ENCODE assay signal across 1 cellular context in the genomic region with DNA sequence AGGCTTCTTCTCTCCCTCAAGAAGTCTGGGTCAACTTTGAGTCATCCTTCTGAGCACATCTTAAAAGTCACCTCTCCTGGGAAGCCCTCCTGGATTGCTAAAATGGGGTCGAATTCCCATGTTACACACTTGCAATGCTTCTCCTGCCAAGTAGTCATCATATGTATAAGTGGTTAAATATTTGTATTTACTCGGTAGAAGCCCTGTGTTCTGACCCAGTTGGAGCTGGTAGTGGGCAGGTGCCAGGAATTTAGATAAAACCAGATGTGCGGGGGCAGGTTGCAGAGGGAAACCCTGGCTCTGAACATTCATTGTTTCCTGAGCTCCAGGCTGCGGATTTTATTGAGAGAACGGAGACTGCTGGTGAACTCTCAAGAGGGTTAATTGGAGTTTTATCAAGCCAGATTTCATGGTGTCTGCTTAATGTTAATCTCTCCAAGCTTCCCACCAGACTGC.
TF ChIP-seq lines count a peak whose summit lies in the region.

No MANE protein-coding gene starts in this region.

TF ChIP-seq in K562, 482 proteins besides CTCF, POLR2A, EP300 and RAD21:
- TF ChIP-seq PCBP1 (IDR thresholded peaks at IDR 0.05; ENCODE audit: low read depth, low read length, poor library complexity, severe bottlenecking) (no peak), BHLHE40 (IDR thresholded peaks at IDR 0.05; ENCODE audit: low read length) (no peak), SMAD2 (IDR thresholded peaks at IDR 0.05; ENCODE audit: low read depth, low read length) (no peak), BCOR (IDR thresholded peaks at IDR 0.05) (peak; percentile 90), KDM1A (IDR thresholded peaks at IDR 0.05) (peak; percentile 59 to 68), SMARCA5 (IDR thresholded peaks at IDR 0.05) (peak; percentile 94), PTBP1 (IDR thresholded peaks at IDR 0.05; ENCODE audit: low read depth, low read length) (0 out of 2 replicates have a peak, but pooled peaks have one; percentile 46), ZFP36 (IDR thresholded peaks at IDR 0.05; ENCODE audit: low read depth, low read length, partially characterized antibody) (peak; percentile 99), RBM25 (IDR thresholded peaks at IDR 0.05; ENCODE audit: low read depth, low read length, severe bottlenecking) (peak; percentile 96), GABPA (tag; conservative IDR thresholded peaks at IDR 0.05; ENCODE audit: low read depth) (no peak), HDAC2 (IDR thresholded peaks at IDR 0.05) (peak; percentile 30; the same call in 1 of the 2 replicates), DACH1 (IDR thresholded peaks at IDR 0.05; ENCODE audit: partially characterized antibody) (peak; percentile 11), KDM4B (IDR thresholded peaks at IDR 0.05; ENCODE audit: borderline replicate concordance in 2 of 2, low read depth in 1 of 2) (no peak), ZNF436 (CRISPR knock-in tag; IDR thresholded peaks at IDR 0.05) (peak; percentile 53; the same call in 1 of the 2 replicates), RBM22 (IDR thresholded peaks at IDR 0.05; ENCODE audit: low read depth, low read length, poor library complexity, severe bottlenecking) (no peak)
